Comparison of ENCODE assay signal across 8 cellular contexts in genomic region chr6:53793318-53793975, GRCh38. TPM values are rescaled to one million over a fixed set of nuclear protein-coding genes. Genes with fewer than 3 reads are reported as not detected.
DNase-seq lines count a peak whose midpoint lies in the region; ATAC-seq and TF ChIP-seq lines count a peak whose summit lies in the region.

No MANE protein-coding gene starts in this region.

- peak; percentile 75 for DNase-seq in activated effector memory CD4-positive, alpha-beta T cell treated with anti-CD3 and anti-CD28 coated beads, Interleukin-2, amount 50 U/mL, for 16 hours
- DNase-seq in activated effector memory CD4-positive, alpha-beta T cell treated with Interleukin-2 at 50 U/mL for 16 hours = no peak
- DNase-seq in activated naive CD4-positive, alpha-beta T cell treated with anti-CD3 and anti-CD28 coated beads, Interleukin-2, amount 50 U/mL, for 16 hours = peak; percentile 37
- DNase-seq in Right ventricle myocardium inferior (ENCODE audit: missing footprints) = no peak
- DNase-seq in osteoblast (ENCODE audit: insufficient read length, low spot score, missing footprints) = peak; percentile 87

- peak overlapping the region; percentile 77 for H3K4me2 ChIP-seq in OCI-LY1 (ENCODE audit: low read length)
- H3K4me2 ChIP-seq in osteoblast (ENCODE audit: insufficient read depth, low read length) = peak overlapping the region; percentile 95

- H3K27ac ChIP-seq in HUES48 (ENCODE audit: low read depth, low read length) = peak overlapping the region; percentile 69
- peak overlapping the region; percentile 84 for H3K27ac ChIP-seq in OCI-LY1 (ENCODE audit: low read depth, low read length, poor library complexity, severe bottlenecking)
- no peak overlapping the region for H3K27ac ChIP-seq in osteoblast (ENCODE audit: low read depth, low read length)

- H4K20me1 ChIP-seq in OCI-LY1 (ENCODE audit: insufficient read depth, low read length) (no peaks in the 10 kb centered on the region), osteoblast (ENCODE audit: insufficient read depth, low read length) (peaks cover 10% of the 10 kb centered on the region)

- peaks cover 13% of the 10 kb centered on the region for H3K4me1 ChIP-seq in HUES48 (ENCODE audit: control insufficient read depth, insufficient read depth, low read length)
- H3K4me1 ChIP-seq in OCI-LY1 (ENCODE audit: insufficient read depth, low read length, severe bottlenecking) = peaks cover 25% of the 10 kb centered on the region
- peaks cover 26% of the 10 kb centered on the region for H3K4me1 ChIP-seq in osteoblast (ENCODE audit: insufficient read depth, low read length)

- intact Hi-C loops in Right ventricle myocardium inferior (cut with DNase I) = loop anchor here (2.0 kb wide), 1 partner anchor 77 kb away; no protein-coding TSS in a partner anchor

- H3K9me2 ChIP-seq in OCI-LY1 (ENCODE audit: low read depth, low read length) = no peaks in the 10 kb centered on the region

- H3K27me3 ChIP-seq in HUES48 (ENCODE audit: control insufficient read depth, insufficient read depth, low read length) (peaks cover 24% of the 10 kb centered on the region), OCI-LY1 (ENCODE audit: insufficient read depth, low read length) (no peaks in the 10 kb centered on the region), osteoblast (ENCODE audit: insufficient read depth, low read length) (peaks cover 23% of the 10 kb centered on the region)

- peak; percentile 44 for ATAC-seq in Right ventricle myocardium inferior
- ATAC-seq in HG03460 (IDR thresholded peaks at IDR 0.05; ENCODE audit: unreplicated experiment) = no peak

- H3K9ac ChIP-seq in HUES48 (ENCODE audit: low read depth, low read length) = peak overlapping the region; percentile 52; the same call in 1 of the 2 replicates
- peak overlapping the region; percentile 66 for H3K9ac ChIP-seq in OCI-LY1 (ENCODE audit: low read length)

- H3K36me3 ChIP-seq in HUES48 (ENCODE audit: control insufficient read depth, insufficient read depth, low read length) (no peaks in the 10 kb centered on the region), OCI-LY1 (ENCODE audit: insufficient read depth, low read length) (no peaks in the 10 kb centered on the region; the same call in 1 of the 2 replicates), osteoblast (ENCODE audit: insufficient read depth, low read length) (no peaks in the 10 kb centered on the region)

- H3K79me2 ChIP-seq in OCI-LY1 (ENCODE audit: insufficient read depth, low read length) = no peaks in the 10 kb centered on the region
- H3K79me2 ChIP-seq in osteoblast (ENCODE audit: insufficient read depth, low read length) = peaks cover 17% of the 10 kb centered on the region

- H3F3A ChIP-seq in OCI-LY1 (ENCODE audit: insufficient read depth, low read length) = 0 out of 2 replicates have a peak, but pooled peaks cover 3% of the 10 kb centered on the region

- TF ChIP-seq CTCF in OCI-LY1 (IDR thresholded peaks at IDR 0.05; ENCODE audit: low read length) (no peak), osteoblast (IDR thresholded peaks at IDR 0.05; ENCODE audit: extremely low read depth, low read depth, low read length) (no peak)

- peak overlapping the region; percentile 1; the same call in 1 of the 2 replicates for H2AFZ ChIP-seq in OCI-LY1 (ENCODE audit: low read length)
- peak overlapping the region; percentile 94 for H2AFZ ChIP-seq in osteoblast (ENCODE audit: low read length)

- no peaks in the 10 kb centered on the region for H3K9me3 ChIP-seq in HUES48 (ENCODE audit: control insufficient read depth, insufficient read depth, low read length)
- peaks cover 9% of the 10 kb centered on the region; the same call in 1 of the 2 replicates for H3K9me3 ChIP-seq in OCI-LY1 (ENCODE audit: low read length)
- H3K9me3 ChIP-seq in osteoblast (ENCODE audit: low read depth, low read length) = no peaks in the 10 kb centered on the region

- H3K4me3 ChIP-seq in HUES48 (ENCODE audit: low read depth, low read length) (peak overlapping the region; percentile 97), OCI-LY1 (ENCODE audit: low read depth, low read length, poor library complexity, severe bottlenecking) (peak overlapping the region; percentile 72), osteoblast (ENCODE audit: insufficient read depth, low read length) (peak overlapping the region; percentile 83)

RNA-seq across cellular contexts. Expression of gene LRRC1, which starts 1.4 kb away (rescaled TPM):
- total RNA-seq in Right ventricle myocardium inferior = 1.1 TPM
- total RNA-seq in osteoblast = 7.2 and 8.0 TPM in 2 replicates

Comparison
In these comparisons a context has a peak if more than half of its experiments do, and no peak if none do; other contexts are left out.
1. DNase-seq: peak in activated effector memory CD4-positive, alpha-beta T cell treated with anti-CD3 and anti-CD28 coated beads, Interleukin-2, amount 50 U/mL, for 16 hours (single experiment), activated naive CD4-positive, alpha-beta T cell treated with anti-CD3 and anti-CD28 coated beads, Interleukin-2, amount 50 U/mL, for 16 hours (single experiment) and osteoblast (single experiment); none in activated effector memory CD4-positive, alpha-beta T cell treated with Interleukin-2 at 50 U/mL for 16 hours (single experiment) and Right ventricle myocardium inferior (single experiment).
2. Peak in every context shown above with its lines, with median percentiles within 50 percentile points of each other: H3K4me3 ChIP-seq.